In genomic region chr13:27131202-27131623, GRCh38 we compare ENCODE assay signal across 1 cellular context.
TF ChIP-seq lines count a peak whose summit lies in the region.

No MANE protein-coding gene starts in this region.

TF ChIP-seq in GM12878, 131 proteins besides CTCF, POLR2A, EP300 and RAD21 (continued from another document and continues in another):
- TF ChIP-seq RFX5 (IDR thresholded peaks at IDR 0.05; ENCODE audit: low read depth, low read length) (no peak), GATAD2B (conservative IDR thresholded peaks at IDR 0.05; ENCODE audit: low read depth) (peak; percentile 44; the same call in 1 of the 2 replicates), SMAD5 (IDR thresholded peaks at IDR 0.05; ENCODE audit: low read depth) (no peak), IKZF1 (conservative IDR thresholded peaks at IDR 0.05) (peak; percentile 85), GABPA (IDR thresholded peaks at IDR 0.05; ENCODE audit: low read depth) (peak; percentile 80; the same call in 1 of the 2 replicates), STAT1 (conservative IDR thresholded peaks at IDR 0.05) (no peak), HCFC1 (IDR thresholded peaks at IDR 0.05; ENCODE audit: low read length) (no peak), PAX5 (IDR thresholded peaks at IDR 0.05; ENCODE audit: borderline replicate concordance, low read depth, low read length) (peak; percentile 81; the same call in 1 of the 2 replicates), SIX5 (IDR thresholded peaks at IDR 0.05; ENCODE audit: low read depth, low read length, severe bottlenecking) (no peak), ZNF274 (IDR thresholded peaks at IDR 0.05; ENCODE audit: insufficient read depth, insufficient read length) (no peak), RCOR1 (conservative IDR thresholded peaks at IDR 0.05; ENCODE audit: low read depth, low read length) (no peak), RB1 (IDR thresholded peaks at IDR 0.05; ENCODE audit: borderline replicate concordance) (no peak), CREB1 (IDR thresholded peaks at IDR 0.05; ENCODE audit: low read depth) (peak; percentile 88), POU2F2 (IDR thresholded peaks at IDR 0.05; ENCODE audit: borderline replicate concordance, low read depth, low read length) (peak; percentile 44; the same call in 1 of the 3 replicates), WRNIP1 (IDR thresholded peaks at IDR 0.05; ENCODE audit: borderline replicate concordance, low read depth, low read length) (no peak), ATF2 (IDR thresholded peaks at IDR 0.05; ENCODE audit: low read length) (peak; percentile 99), EGR1 (IDR thresholded peaks at IDR 0.05; ENCODE audit: borderline replicate concordance in 1 of 2, low read depth in 2 of 2, low read length in 2 of 2) (no peak), ZNF217 (IDR thresholded peaks at IDR 0.05) (peak; percentile 97), FOXK2 (IDR thresholded peaks at IDR 0.05) (no peak; the same call in 1 of the 2 replicates), FOXM1 (IDR thresholded peaks at IDR 0.05; ENCODE audit: low read depth, low read length) (peak; percentile 95), MYB (IDR thresholded peaks at IDR 0.05; ENCODE audit: borderline replicate concordance, low read depth, low read length) (no peak), E4F1 (IDR thresholded peaks at IDR 0.05; ENCODE audit: borderline replicate concordance, partially characterized antibody) (no peak), BRCA1 (IDR thresholded peaks at IDR 0.05; ENCODE audit: low read depth, low read length) (no peak), POLR2AphosphoS2 (IDR thresholded peaks at IDR 0.05; ENCODE audit: low read depth, low read length) (no peak), NR2C1 (IDR thresholded peaks at IDR 0.05) (no peak), ASH2L (IDR thresholded peaks at IDR 0.05; ENCODE audit: borderline replicate concordance, low read depth) (no peak), MTA3 (IDR thresholded peaks at IDR 0.05; ENCODE audit: borderline replicate concordance, low read length) (peak; percentile 91; the same call in 1 of the 2 replicates), HDGF (IDR thresholded peaks at IDR 0.05) (no peak), PRDM15 (CRISPR knock-in tag; IDR thresholded peaks at IDR 0.05) (no peak), PML (IDR thresholded peaks at IDR 0.05; ENCODE audit: low read length) (0 out of 2 replicates have a peak, but pooled peaks have one; percentile 61), SPI1 (IDR thresholded peaks at IDR 0.05; ENCODE audit: borderline replicate concordance, insufficient read depth, low read depth, low read length) (no peak), SMC3 (IDR thresholded peaks at IDR 0.05; ENCODE audit: borderline replicate concordance, low read length) (no peak; the same call in 1 of the 2 replicates), E2F4 (IDR thresholded peaks at IDR 0.05; ENCODE audit: low read depth, low read length) (no peak), RAD51 (IDR thresholded peaks at IDR 0.05) (peak; percentile 99), MLLT1 (IDR thresholded peaks at IDR 0.05) (peak; percentile 50; the same call in 1 of the 2 replicates), CEBPZ (IDR thresholded peaks at IDR 0.05; ENCODE audit: low read depth, low read length) (no peak), ATF7 (IDR thresholded peaks at IDR 0.05; ENCODE audit: low read depth) (peak; percentile 99), RUNX3 (IDR thresholded peaks at IDR 0.05; ENCODE audit: low read length) (peak; percentile 94), CBFB (IDR thresholded peaks at IDR 0.05; ENCODE audit: low read depth) (peak; percentile 61)
- TF ChIP-seq, protein P1, sequence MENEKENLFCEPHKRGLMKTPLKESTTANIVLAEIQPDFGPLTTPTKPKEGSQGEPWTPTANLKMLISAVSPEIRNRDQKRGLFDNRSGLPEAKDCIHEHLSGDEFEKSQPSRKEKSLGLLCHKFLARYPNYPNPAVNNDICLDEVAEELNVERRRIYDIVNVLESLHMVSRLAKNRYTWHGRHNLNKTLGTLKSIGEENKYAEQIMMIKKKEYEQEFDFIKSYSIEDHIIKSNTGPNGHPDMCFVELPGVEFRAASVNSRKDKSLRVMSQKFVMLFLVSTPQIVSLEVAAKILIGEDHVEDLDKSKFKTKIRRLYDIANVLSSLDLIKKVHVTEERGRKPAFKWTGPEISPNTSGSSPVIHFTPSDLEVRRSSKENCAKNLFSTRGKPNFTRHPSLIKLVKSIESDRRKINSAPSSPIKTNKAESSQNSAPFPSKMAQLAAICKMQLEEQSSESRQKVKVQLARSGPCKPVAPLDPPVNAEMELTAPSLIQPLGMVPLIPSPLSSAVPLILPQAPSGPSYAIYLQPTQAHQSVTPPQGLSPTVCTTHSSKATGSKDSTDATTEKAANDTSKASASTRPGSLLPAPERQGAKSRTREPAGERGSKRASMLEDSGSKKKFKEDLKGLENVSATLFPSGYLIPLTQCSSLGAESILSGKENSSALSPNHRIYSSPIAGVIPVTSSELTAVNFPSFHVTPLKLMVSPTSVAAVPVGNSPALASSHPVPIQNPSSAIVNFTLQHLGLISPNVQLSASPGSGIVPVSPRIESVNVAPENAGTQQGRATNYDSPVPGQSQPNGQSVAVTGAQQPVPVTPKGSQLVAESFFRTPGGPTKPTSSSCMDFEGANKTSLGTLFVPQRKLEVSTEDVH (IDR thresholded peaks at IDR 0.05; ENCODE audit: low read depth, partially characterized antibody), result peak; percentile 53
- TF ChIP-seq, protein P2, sequence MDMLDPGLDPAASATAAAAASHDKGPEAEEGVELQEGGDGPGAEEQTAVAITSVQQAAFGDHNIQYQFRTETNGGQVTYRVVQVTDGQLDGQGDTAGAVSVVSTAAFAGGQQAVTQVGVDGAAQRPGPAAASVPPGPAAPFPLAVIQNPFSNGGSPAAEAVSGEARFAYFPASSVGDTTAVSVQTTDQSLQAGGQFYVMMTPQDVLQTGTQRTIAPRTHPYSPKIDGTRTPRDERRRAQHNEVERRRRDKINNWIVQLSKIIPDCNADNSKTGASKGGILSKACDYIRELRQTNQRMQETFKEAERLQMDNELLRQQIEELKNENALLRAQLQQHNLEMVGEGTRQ (IDR thresholded peaks at IDR 0.05; ENCODE audit: borderline replicate concordance, low read depth, low read length), result peak; percentile 79
- TF ChIP-seq, protein P3, sequence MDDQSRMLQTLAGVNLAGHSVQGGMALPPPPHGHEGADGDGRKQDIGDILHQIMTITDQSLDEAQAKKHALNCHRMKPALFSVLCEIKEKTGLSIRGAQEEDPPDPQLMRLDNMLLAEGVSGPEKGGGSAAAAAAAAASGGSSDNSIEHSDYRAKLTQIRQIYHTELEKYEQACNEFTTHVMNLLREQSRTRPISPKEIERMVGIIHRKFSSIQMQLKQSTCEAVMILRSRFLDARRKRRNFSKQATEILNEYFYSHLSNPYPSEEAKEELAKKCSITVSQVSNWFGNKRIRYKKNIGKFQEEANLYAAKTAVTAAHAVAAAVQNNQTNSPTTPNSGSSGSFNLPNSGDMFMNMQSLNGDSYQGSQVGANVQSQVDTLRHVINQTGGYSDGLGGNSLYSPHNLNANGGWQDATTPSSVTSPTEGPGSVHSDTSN (IDR thresholded peaks at IDR 0.05; ENCODE audit: insufficient replicate concordance, low read depth, low read length), result no peak
